ENCODE assay signal across 17 cellular contexts in genomic region chr10:21165489-21165888, GRCh38.
DNase-seq lines count a peak whose midpoint lies in the region; ATAC-seq and TF ChIP-seq lines count a peak whose summit lies in the region.
"Had no signal": no experiment of that assay in that cellular context is flagged by ENCODE, and none has a peak within 500 bp of the region (broad histone marks: within the 10 kb centered on the region; RNA-seq: fewer than 3 reads in every experiment).

No MANE protein-coding gene starts in this region.

- H3K27ac ChIP-seq in Panc1 (ENCODE audit: low read length) = peak overlapping the region; percentile 73
- peak overlapping the region; percentile 10 to 85 (median 84) for H3K27ac ChIP-seq in thyroid gland
- H3K27ac ChIP-seq: GM23248 had no signal

- H3K9me3 ChIP-seq in Panc1 (ENCODE audit: control insufficient read depth, insufficient read depth, low read depth, low read length) (no peaks in the 10 kb centered on the region), thyroid gland (no peaks in the 10 kb centered on the region)
- H3K9me3 ChIP-seq: BE2C had no signal

- TF ChIP-seq CTCF in Panc1 (IDR thresholded peaks at IDR 0.05) = no peak
- no peak for TF ChIP-seq CTCF in thyroid gland (IDR thresholded peaks at IDR 0.05)

- no peak overlapping the region for H3K4me3 Mint-ChIP-seq in natural killer cell treated with Interleukin-12 subunit alpha and Interleukin-12 subunit beta and Interleukin-15 and Interleukin-18, amount 100 ng/mL, for 72 hours
- H3K4me3 Mint-ChIP-seq: CD4-positive, CD25-positive, alpha-beta regulatory T cell; CD8-positive, alpha-beta memory T cell had no signal

- peaks cover 17 to 23% of the 10 kb centered on the region in 2 donors for H3K27me3 Mint-ChIP-seq in natural killer cell treated with Interleukin-12 subunit alpha and Interleukin-12 subunit beta and Interleukin-15 and Interleukin-18, amount 100 ng/mL, for 72 hours
- H3K27me3 Mint-ChIP-seq: CD4-positive, CD25-positive, alpha-beta regulatory T cell had no signal

- CTCF ChIA-PET in Panc1 (lab: Charles Lee) = no interaction called here

- H3K27me3 ChIP-seq in Panc1 (ENCODE audit: control insufficient read depth, insufficient read depth, low read length) (no peaks in the 10 kb centered on the region), thyroid gland (no peaks in the 10 kb centered on the region)
- H3K27me3 ChIP-seq: BE2C had no signal

- no peaks in the 10 kb centered on the region for H3K36me3 Mint-ChIP-seq in natural killer cell treated with Interleukin-12 subunit alpha and Interleukin-12 subunit beta and Interleukin-15 and Interleukin-18, amount 100 ng/mL, for 72 hours
- H3K36me3 Mint-ChIP-seq: CD4-positive, CD25-positive, alpha-beta regulatory T cell; CD8-positive, alpha-beta memory T cell had no signal

- no TSS peak for BruUV-seq in Panc1 (replicated peaks; lab: Mats Ljungman, UMichigan)

- POLR2A ChIA-PET in Panc1 (lab: Charles Lee) = interaction anchor here (0.5 kb wide), 1 partner anchor 50 kb away, joined by 3 read pairs; no protein-coding TSS in a partner anchor

- peaks cover 55% of the 10 kb centered on the region for H3K4me1 ChIP-seq in Panc1 (ENCODE audit: control insufficient read depth, insufficient read depth, low read length)
- peaks cover 28 to 52% of the 10 kb centered on the region in 2 donors for H3K4me1 ChIP-seq in thyroid gland
- H3K4me1 ChIP-seq: BE2C had no signal

- intact Hi-C loops in Panc1 (cut with micrococcal nuclease; ENCODE audit: unreplicated experiment) = loop anchor here (10.0 kb wide), 1 partner anchor 311 kb away; no protein-coding TSS in a partner anchor
- intact Hi-C loops in thyroid gland (cut with DNase I) = no loop called here

- in situ Hi-C loops in Panc1 (cut with HindIII; ENCODE audit: low pct_unique_long_range_greater_than_20kb, low sequenced_read_pairs) = no loop called here

- H3K9me3 Mint-ChIP-seq in natural killer cell treated with Interleukin-12 subunit alpha and Interleukin-12 subunit beta and Interleukin-15 and Interleukin-18, amount 100 ng/mL, for 72 hours = no peaks in the 10 kb centered on the region
- H3K9me3 Mint-ChIP-seq: CD8-positive, alpha-beta memory T cell had no signal

- WGBS in thyroid gland, 2 donors = 94 to 95% methylated on average over 7 of the region's 7 CpGs

- H3K4me3 ChIP-seq in Panc1 (ENCODE audit: low read depth in 2 of 2, low read length in 2 of 2) (no peak overlapping the region), thyroid gland (replicated peaks in 1 of 3) (no peak overlapping the region)
- H3K4me3 ChIP-seq: GM23248 had no signal

- TF ChIP-seq POLR2A in thyroid gland (IDR thresholded peaks at IDR 0.05) = no peak

- no peak overlapping the region for H3K27ac Mint-ChIP-seq in natural killer cell treated with Interleukin-12 subunit alpha and Interleukin-12 subunit beta and Interleukin-15 and Interleukin-18, amount 100 ng/mL, for 72 hours
- H3K27ac Mint-ChIP-seq: CD4-positive, CD25-positive, alpha-beta regulatory T cell; CD8-positive, alpha-beta memory T cell had no signal

- no peaks in the 10 kb centered on the region for H3K4me1 Mint-ChIP-seq in natural killer cell treated with Interleukin-12 subunit alpha and Interleukin-12 subunit beta and Interleukin-15 and Interleukin-18, amount 100 ng/mL, for 72 hours (ENCODE audit: low read depth in 2 of 2)
- H3K4me1 Mint-ChIP-seq: CD8-positive, alpha-beta memory T cell had no signal

- peak; percentile 64 for ATAC-seq in Panc1
- ATAC-seq in natural killer cell treated with Interleukin-12 subunit alpha and Interleukin-12 subunit beta and Interleukin-15 and Interleukin-18, amount 100 ng/mL, for 72 hours = peak; percentile 27 to 52
- ATAC-seq: HCT116 had no signal

- DNase-seq in ELF-1 (ENCODE audit: low read depth, low spot score) = peak; percentile 44
- no peak for DNase-seq in Panc1 (ENCODE audit: low read depth, low spot score)
- DNase-seq in natural killer cell treated with Interleukin-12 subunit alpha and Interleukin-12 subunit beta and Interleukin-15 and Interleukin-18, amount 100 ng/mL, for 72 hours (ENCODE audit: low spot score) = no peak
- DNase-seq in thyroid gland = no peak
- no peak for DNase-seq in Kasumi-1 (lab: John Stamatoyannopoulos, UW)
- DNase-seq in COLO668 (lab: John Stamatoyannopoulos, UW; ENCODE audit: unreplicated experiment) = no peak
- DNase-seq in NCI-H524 treated with DMSO at 0.1 percent for 48 hours (lab: John Stamatoyannopoulos, UW) = no peak
- DNase-seq: ACHN; BE2C; C1 segment of cervical spinal cord; CD4-positive, CD25-positive, alpha-beta regulatory T cell; CD8-positive, alpha-beta memory T cell; DMS79 treated with DMSO at 0.1 percent for 48 hours; GM23248; IMR-90; KBM-7 had no signal

- peaks cover 2% of the 10 kb centered on the region; the same call in 1 of the 2 replicates for H3K36me3 ChIP-seq in Panc1 (ENCODE audit: control insufficient read depth, insufficient read depth, low read length)
- H3K36me3 ChIP-seq in thyroid gland = no peaks in the 10 kb centered on the region
- H3K36me3 ChIP-seq: BE2C had no signal
